Comparison of ENCODE assay signal across 11 cellular contexts in genomic region chr1:12150456-12151200, GRCh38. TPM values are rescaled to one million over a fixed set of nuclear protein-coding genes. Genes with fewer than 3 reads are reported as not detected.
DNase-seq lines count a peak whose midpoint lies in the region; ATAC-seq, FAIRE-seq and TF ChIP-seq lines count a peak whose summit lies in the region.
"Had no signal": no experiment of that assay in that cellular context is flagged by ENCODE, and none has a peak within 500 bp of the region (broad histone marks: within the 10 kb centered on the region; RNA-seq: fewer than 3 reads in every experiment).

No MANE protein-coding gene starts in this region.

- peaks cover 16% of the 10 kb centered on the region for H3K27me3 Mint-ChIP-seq in endothelial cell (ENCODE audit: unreplicated experiment)
- no peaks in the 10 kb centered on the region for H3K27me3 Mint-ChIP-seq in osteocyte (ENCODE audit: unreplicated experiment)

- H3K4me3 Mint-ChIP-seq in endothelial cell (ENCODE audit: unreplicated experiment) (no peak overlapping the region), osteocyte (ENCODE audit: unreplicated experiment) (no peak overlapping the region)
- H3K4me3 Mint-ChIP-seq in stimulated activated effector memory CD8-positive, alpha-beta T cell treated with anti-CD3 and anti-CD28 coated beads, Interleukin-12 subunit alpha, Interleukin-12 subunit beta, amount 100 ng/mL, for 72 hours = peak overlapping the region; percentile 64

- no peaks in the 10 kb centered on the region for H3K9me3 Mint-ChIP-seq in endothelial cell (ENCODE audit: unreplicated experiment)
- peaks cover 2% of the 10 kb centered on the region for H3K9me3 Mint-ChIP-seq in stimulated activated effector memory CD8-positive, alpha-beta T cell treated with anti-CD3 and anti-CD28 coated beads, Interleukin-12 subunit alpha, Interleukin-12 subunit beta, amount 100 ng/mL, for 72 hours
- peaks cover 8% of the 10 kb centered on the region for H3K9me3 Mint-ChIP-seq in osteocyte (ENCODE audit: unreplicated experiment)

- H3K27ac Mint-ChIP-seq in endothelial cell (ENCODE audit: unreplicated experiment) (peak overlapping the region; percentile 61), osteocyte (ENCODE audit: unreplicated experiment) (no peak overlapping the region)
- H3K27ac Mint-ChIP-seq in stimulated activated effector memory CD8-positive, alpha-beta T cell treated with anti-CD3 and anti-CD28 coated beads, Interleukin-12 subunit alpha, Interleukin-12 subunit beta, amount 100 ng/mL, for 72 hours = peak overlapping the region; percentile 90

- peak; percentile 26 for TF ChIP-seq POLR2A in GM19193 (IDR thresholded peaks at IDR 0.05; ENCODE audit: extremely low read depth, insufficient read depth, insufficient read length)
- no peak for TF ChIP-seq POLR2A in H54 (IDR thresholded peaks at IDR 0.05; ENCODE audit: low read depth, low read length)

- peak; percentile 81 for ATAC-seq in stimulated activated effector memory CD8-positive, alpha-beta T cell treated with anti-CD3 and anti-CD28 coated beads, Interleukin-12 subunit alpha, Interleukin-12 subunit beta, amount 100 ng/mL, for 72 hours
- no peak for ATAC-seq in GM19455 (IDR thresholded peaks at IDR 0.05; ENCODE audit: unreplicated experiment)
- ATAC-seq: gastroesophageal sphincter had no signal

- FAIRE-seq in H54 (lab: Jason Lieb, UNC) = no peak

- TF ChIP-seq CTCF in endothelial cell (IDR thresholded peaks at IDR 0.05; ENCODE audit: unreplicated experiment) = no peak
- no peak for TF ChIP-seq CTCF in osteocyte (IDR thresholded peaks at IDR 0.05)

- peaks cover 4% of the 10 kb centered on the region for H3K36me3 Mint-ChIP-seq in endothelial cell (ENCODE audit: low read depth, unreplicated experiment)
- H3K36me3 Mint-ChIP-seq in stimulated activated effector memory CD8-positive, alpha-beta T cell treated with anti-CD3 and anti-CD28 coated beads, Interleukin-12 subunit alpha, Interleukin-12 subunit beta, amount 100 ng/mL, for 72 hours = peaks cover 34% of the 10 kb centered on the region
- peaks cover 1% of the 10 kb centered on the region for H3K36me3 Mint-ChIP-seq in osteocyte (ENCODE audit: unreplicated experiment)

- DNase-seq in SIG-M5 (lab: John Stamatoyannopoulos, UW) (peak; percentile 31), endothelial cell (ENCODE audit: low spot score) (no peak), hepatic stellate cell (ENCODE audit: low spot score) (no peak), osteocyte (ENCODE audit: extremely low spot score, unreplicated experiment) (no peak), H54 (ENCODE audit: insufficient read length, low spot score) (no peak)
- no peak for DNase-seq in stimulated activated effector memory CD8-positive, alpha-beta T cell treated with anti-CD3 and anti-CD28 coated beads, Interleukin-12 subunit alpha, Interleukin-12 subunit beta, amount 100 ng/mL, for 72 hours (ENCODE audit: low spot score in 2 of 2)
- DNase-seq: nucleus accumbens, T1000 had no signal

- H3K4me1 Mint-ChIP-seq in endothelial cell (ENCODE audit: unreplicated experiment) = peaks cover 69% of the 10 kb centered on the region
- peaks cover 89% of the 10 kb centered on the region for H3K4me1 Mint-ChIP-seq in stimulated activated effector memory CD8-positive, alpha-beta T cell treated with anti-CD3 and anti-CD28 coated beads, Interleukin-12 subunit alpha, Interleukin-12 subunit beta, amount 100 ng/mL, for 72 hours
- H3K4me1 Mint-ChIP-seq in osteocyte (ENCODE audit: unreplicated experiment) = peaks cover 30% of the 10 kb centered on the region

RNA-seq across cellular contexts. Expression of gene TNFRSF1B, which starts 16.2 kb away (rescaled TPM):
- 142 TPM for total RNA-seq in endothelial cell (ENCODE audit: unreplicated experiment)
- 3.7 and 7.4 TPM in 2 replicates for total RNA-seq in osteocyte

Comparison
In these comparisons a context has a peak if more than half of its experiments do, and no peak if none do; other contexts are left out.
1. RNA of gene TNFRSF1B, which starts 16.2 kb away (total RNA-seq): 142 TPM in endothelial cell (single experiment); 3.7 to 7.4 TPM in osteocyte; every median in the first group is over 10 times any median in the second.